ENCODE assay signal across 8 cellular contexts in the genomic region with DNA sequence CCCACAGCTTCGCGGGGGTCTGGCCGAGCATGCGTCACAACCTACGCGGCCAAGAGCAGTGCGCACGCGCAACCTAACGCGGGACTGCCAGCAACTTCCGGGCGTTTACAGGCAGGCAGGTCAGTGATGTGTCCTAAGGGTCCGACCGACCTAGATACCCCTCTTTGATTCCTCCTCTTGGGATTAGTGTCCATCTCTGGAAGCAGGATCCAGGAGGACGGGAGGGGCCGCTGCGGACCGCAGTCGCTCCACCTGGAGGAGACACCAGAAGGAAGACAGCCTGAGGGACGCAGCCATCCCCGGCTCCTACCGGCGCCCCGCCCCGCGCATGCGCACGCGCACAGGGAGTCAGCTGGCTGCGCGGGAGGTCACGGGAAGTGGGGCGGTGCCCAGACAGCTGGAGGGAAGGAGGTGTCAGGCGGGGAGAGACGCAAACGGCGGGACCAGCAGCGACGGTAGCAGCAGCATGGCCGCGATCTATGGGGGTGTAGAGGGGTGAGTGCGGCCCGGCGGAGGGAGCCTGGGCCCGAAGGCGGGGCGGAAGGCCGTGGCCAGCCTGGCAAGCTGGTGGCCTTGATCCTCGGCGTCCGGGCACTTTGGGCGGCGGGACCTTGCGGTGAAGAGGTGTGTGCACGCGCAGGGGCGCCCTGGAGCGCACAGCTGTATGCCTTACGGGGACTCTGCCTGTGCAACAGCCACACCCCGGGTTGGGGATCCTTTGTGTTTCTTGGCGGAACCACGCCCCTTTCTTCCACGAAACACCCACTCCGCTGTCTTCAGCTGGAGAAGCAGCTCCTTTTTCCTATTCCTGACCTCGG. TPM values are rescaled to one million over a fixed set of nuclear protein-coding genes. Genes with fewer than 3 reads are reported as not detected.
A peak's percentile ranks its signal among the peaks of the same experiment; 100 is the strongest.
DNase-seq lines count a peak whose midpoint lies in the region; ATAC-seq and TF ChIP-seq lines count a peak whose summit lies in the region.

Gene NAGK, plus strand, starts transcription at position 431 of the 818 bp plus-strand sequence. Its CDS starts 36 bp downstream, at position 467.

- H3K4me1 ChIP-seq in CD4-positive, CD25-positive, alpha-beta regulatory T cell (ENCODE audit: control insufficient read depth, insufficient read depth, low read length, poor library complexity, severe bottlenecking): peaks cover 51% of the 10 kb centered on the region
- H3K4me1 ChIP-seq in liver (ENCODE audit: control insufficient read depth in 4 of 4, insufficient read depth in 4 of 4, low read length in 3 of 4): peaks cover 0 to 29% (median 15%) of the 10 kb centered on the region in 4 donors

- peak within 1 kb of the TSS; percentile 92 for H3K4me3 ChIP-seq in CD4-positive, CD25-positive, alpha-beta regulatory T cell (ENCODE audit: low read depth, low read length)
- peak within 1 kb of the TSS; percentile 68 to 90 (median 83) for H3K4me3 ChIP-seq in liver (ENCODE audit: low read depth in 1 of 3, low read length in 3 of 3)

- peak within 1 kb of the TSS; percentile 93 to 97 (median 96) for H3K4me3 Mint-ChIP-seq in CD4-positive, CD25-positive, alpha-beta regulatory T cell

- peak; percentile 96 to 99 (median 98) for DNase-seq in CD4-positive, CD25-positive, alpha-beta regulatory T cell
- DNase-seq in NCI-H82 (lab: John Stamatoyannopoulos, UW): peak; percentile 98
- DNase-seq in activated CD4-positive, alpha-beta T cell treated with anti-CD3 and anti-CD28 coated beads, Interleukin-2, amount 50 U/mL, for 48 hours: peak; percentile 95 to 96
- DNase-seq in dermis blood vessel endothelial cell: peak; percentile 96
- DNase-seq in stimulated activated CD4-positive, alpha-beta T cell treated with anti-CD3 and anti-CD28 coated beads, Interleukin-4, amount 100 ng/mL, for 1 hour: peak; percentile 95

- H3K9me3 ChIP-seq in CD4-positive, CD25-positive, alpha-beta regulatory T cell (ENCODE audit: control insufficient read depth in 2 of 2, low read length in 2 of 2): no peaks in the 10 kb centered on the region
- H3K9me3 ChIP-seq in liver (ENCODE audit: control insufficient read depth in 4 of 4, low read length in 3 of 4): no peaks in the 10 kb centered on the region

- H3K9me3 Mint-ChIP-seq in CD4-positive, CD25-positive, alpha-beta regulatory T cell: no peaks in the 10 kb centered on the region

- peak; percentile 3 to 16 for TF ChIP-seq RAD21 in liver (IDR thresholded peaks at IDR 0.05)

- peaks cover 25 to 58% (median 42%) of the 10 kb centered on the region in 4 donors for H3K4me1 Mint-ChIP-seq in CD4-positive, CD25-positive, alpha-beta regulatory T cell

- H3K27me3 ChIP-seq in CD4-positive, CD25-positive, alpha-beta regulatory T cell (ENCODE audit: control insufficient read depth, insufficient read depth, low read length): no peaks in the 10 kb centered on the region
- H3K27me3 ChIP-seq in liver (ENCODE audit: control insufficient read depth in 4 of 4, insufficient read depth in 4 of 4, low read length in 3 of 4): no peaks in the 10 kb centered on the region

- peak within 1 kb of the TSS; percentile 96 to 100 (median 99) for H3K27ac Mint-ChIP-seq in CD4-positive, CD25-positive, alpha-beta regulatory T cell

- under 1% methylated on average over 66 of the region's 66 CpGs for WGBS in liver

- no peak for TF ChIP-seq CTCF in liver (IDR thresholded peaks at IDR 0.05; ENCODE audit: low read depth, low read length, missing input control)

- no peaks in the 10 kb centered on the region for H3K36me3 ChIP-seq in CD4-positive, CD25-positive, alpha-beta regulatory T cell (ENCODE audit: control insufficient read depth, insufficient read depth, low read length)
- H3K36me3 ChIP-seq in liver (ENCODE audit: control insufficient read depth in 4 of 4, insufficient read depth in 3 of 4, low read depth in 1 of 4, low read length in 3 of 4): peaks cover 0 to 7% (median 4%) of the 10 kb centered on the region in 4 donors

- peak within 1 kb of the TSS; percentile 95 for H3K27ac ChIP-seq in CD4-positive, CD25-positive, alpha-beta regulatory T cell (ENCODE audit: insufficient read depth, low read length, poor library complexity, severe bottlenecking)
- peak within 1 kb of the TSS; percentile 92 to 99 for H3K27ac ChIP-seq in liver (ENCODE audit: low read depth in 1 of 2, low read length in 2 of 2)

- H3K27me3 Mint-ChIP-seq in CD4-positive, CD25-positive, alpha-beta regulatory T cell: peaks cover 14% of the 10 kb centered on the region

- peak; percentile 87 to 89 for ATAC-seq in CD4-positive, CD25-positive, alpha-beta regulatory T cell (ENCODE audit: low read depth in 2 of 2)
- peak; percentile 52 for ATAC-seq in GM19452 (IDR thresholded peaks at IDR 0.05; ENCODE audit: unreplicated experiment)
- ATAC-seq in HG03575 (IDR thresholded peaks at IDR 0.05; ENCODE audit: extremely low read depth, insufficient number of reproducible peaks, low FRiP score, unreplicated experiment): peak; percentile 21

- H3K9ac ChIP-seq in liver (ENCODE audit: low read depth in 1 of 2, low read length in 2 of 2): peak within 1 kb of the TSS; percentile 96 to 99

- H3K36me3 Mint-ChIP-seq in CD4-positive, CD25-positive, alpha-beta regulatory T cell: peaks cover 6% of the 10 kb centered on the region

TF ChIP-seq in liver, 16 proteins besides CTCF, POLR2A, EP300 and RAD21:
- TF ChIP-seq HNF4A (conservative IDR thresholded peaks at IDR 0.05) (no peak), JUND (IDR thresholded peaks at IDR 0.05) (peak in 1 of 2 donors; percentile 54), SP1 (IDR thresholded peaks at IDR 0.05) (peak; percentile 50), FOXA2 (IDR thresholded peaks at IDR 0.05) (peak; percentile 7), FOXA1 (IDR thresholded peaks at IDR 0.05) (peak; percentile 45), HNF4G (IDR thresholded peaks at IDR 0.05) (no peak), YY1 (IDR thresholded peaks at IDR 0.05) (peak; percentile 95), NR2F2 (IDR thresholded peaks at IDR 0.05) (peak; percentile 33), RXRA (IDR thresholded peaks at IDR 0.05) (peak; percentile 27 to 42), EGR1 (IDR thresholded peaks at IDR 0.05; ENCODE audit: low read depth in 2 of 2) (no peak), TAF1 (conservative IDR thresholded peaks at IDR 0.05) (peak; percentile 54), GABPA (IDR thresholded peaks at IDR 0.05 in 1 of 2, conservative IDR thresholded peaks at IDR 0.05 in 1 of 2) (peak in 1 of 2 donors; percentile 85)
- TF ChIP-seq, protein P1, sequence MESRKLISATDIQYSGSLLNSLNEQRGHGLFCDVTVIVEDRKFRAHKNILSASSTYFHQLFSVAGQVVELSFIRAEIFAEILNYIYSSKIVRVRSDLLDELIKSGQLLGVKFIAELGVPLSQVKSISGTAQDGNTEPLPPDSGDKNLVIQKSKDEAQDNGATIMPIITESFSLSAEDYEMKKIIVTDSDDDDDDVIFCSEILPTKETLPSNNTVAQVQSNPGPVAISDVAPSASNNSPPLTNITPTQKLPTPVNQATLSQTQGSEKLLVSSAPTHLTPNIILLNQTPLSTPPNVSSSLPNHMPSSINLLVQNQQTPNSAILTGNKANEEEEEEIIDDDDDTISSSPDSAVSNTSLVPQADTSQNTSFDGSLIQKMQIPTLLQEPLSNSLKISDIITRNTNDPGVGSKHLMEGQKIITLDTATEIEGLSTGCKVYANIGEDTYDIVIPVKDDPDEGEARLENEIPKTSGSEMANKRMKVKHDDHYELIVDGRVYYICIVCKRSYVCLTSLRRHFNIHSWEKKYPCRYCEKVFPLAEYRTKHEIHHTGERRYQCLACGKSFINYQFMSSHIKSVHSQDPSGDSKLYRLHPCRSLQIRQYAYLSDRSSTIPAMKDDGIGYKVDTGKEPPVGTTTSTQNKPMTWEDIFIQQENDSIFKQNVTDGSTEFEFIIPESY (IDR thresholded peaks at IDR 0.05): peak; percentile 85
- TF ChIP-seq, protein P2, sequence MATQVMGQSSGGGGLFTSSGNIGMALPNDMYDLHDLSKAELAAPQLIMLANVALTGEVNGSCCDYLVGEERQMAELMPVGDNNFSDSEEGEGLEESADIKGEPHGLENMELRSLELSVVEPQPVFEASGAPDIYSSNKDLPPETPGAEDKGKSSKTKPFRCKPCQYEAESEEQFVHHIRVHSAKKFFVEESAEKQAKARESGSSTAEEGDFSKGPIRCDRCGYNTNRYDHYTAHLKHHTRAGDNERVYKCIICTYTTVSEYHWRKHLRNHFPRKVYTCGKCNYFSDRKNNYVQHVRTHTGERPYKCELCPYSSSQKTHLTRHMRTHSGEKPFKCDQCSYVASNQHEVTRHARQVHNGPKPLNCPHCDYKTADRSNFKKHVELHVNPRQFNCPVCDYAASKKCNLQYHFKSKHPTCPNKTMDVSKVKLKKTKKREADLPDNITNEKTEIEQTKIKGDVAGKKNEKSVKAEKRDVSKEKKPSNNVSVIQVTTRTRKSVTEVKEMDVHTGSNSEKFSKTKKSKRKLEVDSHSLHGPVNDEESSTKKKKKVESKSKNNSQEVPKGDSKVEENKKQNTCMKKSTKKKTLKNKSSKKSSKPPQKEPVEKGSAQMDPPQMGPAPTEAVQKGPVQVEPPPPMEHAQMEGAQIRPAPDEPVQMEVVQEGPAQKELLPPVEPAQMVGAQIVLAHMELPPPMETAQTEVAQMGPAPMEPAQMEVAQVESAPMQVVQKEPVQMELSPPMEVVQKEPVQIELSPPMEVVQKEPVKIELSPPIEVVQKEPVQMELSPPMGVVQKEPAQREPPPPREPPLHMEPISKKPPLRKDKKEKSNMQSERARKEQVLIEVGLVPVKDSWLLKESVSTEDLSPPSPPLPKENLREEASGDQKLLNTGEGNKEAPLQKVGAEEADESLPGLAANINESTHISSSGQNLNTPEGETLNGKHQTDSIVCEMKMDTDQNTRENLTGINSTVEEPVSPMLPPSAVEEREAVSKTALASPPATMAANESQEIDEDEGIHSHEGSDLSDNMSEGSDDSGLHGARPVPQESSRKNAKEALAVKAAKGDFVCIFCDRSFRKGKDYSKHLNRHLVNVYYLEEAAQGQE (IDR thresholded peaks at IDR 0.05): peak; percentile 57
- TF ChIP-seq, protein P3, sequence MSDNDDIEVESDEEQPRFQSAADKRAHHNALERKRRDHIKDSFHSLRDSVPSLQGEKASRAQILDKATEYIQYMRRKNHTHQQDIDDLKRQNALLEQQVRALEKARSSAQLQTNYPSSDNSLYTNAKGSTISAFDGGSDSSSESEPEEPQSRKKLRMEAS (IDR thresholded peaks at IDR 0.05): peak; percentile 44
- TF ChIP-seq, protein P4, sequence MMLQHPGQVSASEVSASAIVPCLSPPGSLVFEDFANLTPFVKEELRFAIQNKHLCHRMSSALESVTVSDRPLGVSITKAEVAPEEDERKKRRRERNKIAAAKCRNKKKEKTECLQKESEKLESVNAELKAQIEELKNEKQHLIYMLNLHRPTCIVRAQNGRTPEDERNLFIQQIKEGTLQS (IDR thresholded peaks at IDR 0.05): no peak

RNA-seq across cellular contexts. Expression of gene NAGK, which starts in this region (rescaled TPM):
- 89.0 TPM for total RNA-seq in CD4-positive, CD25-positive, alpha-beta regulatory T cell
- polyA plus RNA-seq in CD4-positive, CD25-positive, alpha-beta regulatory T cell: 10 to 100 TPM; 63.8 to 81.3 (median 80.3) TPM
- 46.5 and 61.1 TPM in 2 replicates for total RNA-seq in dermis blood vessel endothelial cell
- 10 to 100 TPM; 21.8 to 31.5 TPM for total RNA-seq in liver
- polyA plus RNA-seq in liver: 10 to 100 TPM; 22.8 to 41.0 TPM

Comparison
In these comparisons a context has a peak if more than half of its experiments do, and no peak if none do; other contexts are left out.
1. Peak in every context shown above with its lines: DNase-seq, ATAC-seq, H3K4me3 ChIP-seq and H3K27ac ChIP-seq.
2. ATAC-seq: peak in every context shown above with its lines; median percentile 88 in CD4-positive, CD25-positive, alpha-beta regulatory T cell; 52 in GM19452; 21 in HG03575.